8 cellular contexts compared by ENCODE assay signal in genomic region chr3:25665646-25666136, GRCh38. TPM values are rescaled to one million over a fixed set of nuclear protein-coding genes. Genes with fewer than 3 reads are reported as not detected.
DNase-seq lines count a peak whose midpoint lies in the region; ATAC-seq and TF ChIP-seq lines count a peak whose summit lies in the region.

No MANE protein-coding gene starts in this region.

- CTCF ChIA-PET in AG04450 (lab: Charles Lee): interaction anchor here (0.7 to 4.6 kb wide), 3 partner anchors 17 to 192 kb away, joined by 3 to 29 read pairs (median 3); no protein-coding TSS in a partner anchor

- peaks cover 13% of the 10 kb centered on the region in 2 donors for H3K4me1 ChIP-seq in muscle layer of duodenum (ENCODE audit: control insufficient read depth in 1 of 2, insufficient read depth in 2 of 2, low read length in 2 of 2)

- POLR2A ChIA-PET in AG04450 (lab: Yijun Ruan, JAX): no interaction called here

- peaks cover 47% of the 10 kb centered on the region for H3K4me1 Mint-ChIP-seq in brain

- no peak for ATAC-seq in HG03135 (IDR thresholded peaks at IDR 0.05; ENCODE audit: unreplicated experiment)

- H3K9me3 Mint-ChIP-seq in brain: no peaks in the 10 kb centered on the region

- H3K36me3 ChIP-seq in muscle layer of duodenum (ENCODE audit: control insufficient read depth in 1 of 2, insufficient read depth in 2 of 2, low read length in 2 of 2): no peaks in the 10 kb centered on the region

- peak overlapping the region; percentile 88 to 98 (median 91) for H3K4me3 Mint-ChIP-seq in brain

- TF ChIP-seq CTCF in AG04450 (IDR thresholded peaks at IDR 0.05; ENCODE audit: low read depth, low read length) (no peak), brain (conservative IDR thresholded peaks at IDR 0.05) (no peak), GM10266 (IDR thresholded peaks at IDR 0.05; ENCODE audit: control insufficient read depth, insufficient read depth, low read depth, missing control alignments) (no peak)

- H3K27ac Mint-ChIP-seq in brain: peak overlapping the region; percentile 99 to 100 (median 100)

- H3K36me3 Mint-ChIP-seq in brain: peaks cover 4% of the 10 kb centered on the region

- peaks cover 17% of the 10 kb centered on the region for H3K27me3 Mint-ChIP-seq in brain

- H3K27me3 ChIP-seq in AG04450 (ENCODE audit: control insufficient read depth, insufficient read depth, low read length): no peaks in the 10 kb centered on the region
- H3K27me3 ChIP-seq in muscle layer of duodenum (ENCODE audit: low read depth, low read length): no peaks in the 10 kb centered on the region

- no peaks in the 10 kb centered on the region for H3K9me3 ChIP-seq in AG04450 (ENCODE audit: control insufficient read depth, insufficient read depth, low read length)
- H3K9me3 ChIP-seq in muscle layer of duodenum (ENCODE audit: control insufficient read depth in 1 of 2, low read length in 2 of 2): no peaks in the 10 kb centered on the region

- H3K4me3 ChIP-seq in AG04450 (ENCODE audit: low read depth, low read length) (peak overlapping the region; percentile 77), muscle layer of duodenum (ENCODE audit: low read depth in 1 of 2, low read length in 2 of 2) (peak overlapping the region; percentile 76 to 93)

- no peak overlapping the region for H3K27ac ChIP-seq in AG04450 (ENCODE audit: low read depth, low read length)
- peak overlapping the region; percentile 90 for H3K27ac ChIP-seq in muscle layer of duodenum (ENCODE audit: low read length)

- DNase-seq in AG04450 (ENCODE audit: low read depth, low spot score) (no peak), KG1 (lab: John Stamatoyannopoulos, UW) (peak; percentile 47), GM10266 (ENCODE audit: extremely low spot score) (no peak), NCI-H526 (lab: John Stamatoyannopoulos, UW) (no peak), RPMI8226 (no peak)

RNA-seq across cellular contexts. Expression of gene TOP2B, which starts 1.0 kb away (rescaled TPM):
- polyA plus RNA-seq in AG04450 (2011; rRNA removed) (76.9 and 95.9 TPM in 2 replicates), brain (ENCODE audit: insufficient read depth, low read depth, low replicate concordance) (48.8 TPM)
- 38.9 and 68.4 TPM in 2 replicates for polyA minus RNA-seq in AG04450 (2011; rRNA and poly(A)+ RNA removed)
